Comparison of ENCODE assay signal across 8 cellular contexts in the genomic region with DNA sequence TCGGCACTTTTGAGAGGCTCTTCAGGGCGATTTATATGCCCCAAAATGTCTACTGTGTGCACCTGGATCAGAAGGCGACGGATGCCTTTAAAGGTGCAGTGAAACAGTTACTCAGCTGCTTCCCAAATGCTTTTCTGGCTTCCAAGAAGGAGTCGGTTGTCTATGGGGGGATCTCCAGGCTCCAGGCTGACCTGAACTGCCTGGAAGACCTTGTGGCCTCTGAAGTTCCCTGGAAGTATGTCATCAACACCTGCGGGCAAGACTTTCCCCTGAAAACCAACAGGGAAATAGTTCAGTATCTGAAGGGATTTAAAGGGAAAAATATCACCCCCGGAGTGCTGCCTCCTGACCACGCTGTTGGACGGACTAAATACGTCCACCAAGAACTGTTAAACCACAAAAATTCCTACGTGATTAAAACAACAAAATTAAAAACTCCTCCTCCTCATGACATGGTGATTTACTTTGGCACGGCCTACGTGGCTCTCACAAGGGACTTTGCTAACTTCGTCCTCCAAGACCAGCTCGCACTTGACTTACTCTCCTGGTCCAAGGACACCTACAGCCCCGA. TPM values are rescaled to one million over a fixed set of nuclear protein-coding genes. Genes with fewer than 3 reads are reported as not detected.
DNase-seq lines count a peak whose midpoint lies in the region; ATAC-seq and TF ChIP-seq lines count a peak whose summit lies in the region.

No MANE protein-coding gene starts in this region.

- WGBS in right lobe of liver (ENCODE audit: insufficient coverage, low coverage, low lambda C conversion rate, missing lambda C conversion rate): 18% methylated on average over 15 of the region's 16 CpGs
- WGBS in tibial nerve, 2 donors: 44 to 54% methylated on average over 16 of the region's 16 CpGs

- TF ChIP-seq CTCF in right lobe of liver (IDR thresholded peaks at IDR 0.05) (no peak), tibial nerve (IDR thresholded peaks at IDR 0.05) (no peak)

- peaks cover 0 to 31% (median 5%) of the 10 kb centered on the region in 4 donors for H3K4me1 ChIP-seq in right lobe of liver
- no peaks in the 10 kb centered on the region for H3K4me1 ChIP-seq in tibial nerve

- ATAC-seq in activated CD8-positive, alpha-beta memory T cell treated with anti-CD3 and anti-CD28 coated beads, Interleukin-2, amount 10 ng/mL, durations not matched to agents 7 days and 5 days: no peak
- peak; percentile 52 to 60 (median 56) for ATAC-seq in right lobe of liver
- no peak for ATAC-seq in HG02970 (IDR thresholded peaks at IDR 0.05; ENCODE audit: low FRiP score, unreplicated experiment)

- peaks cover 35% of the 10 kb centered on the region for H3K27me3 Mint-ChIP-seq in activated CD8-positive, alpha-beta memory T cell treated with anti-CD3 and anti-CD28 coated beads, Interleukin-2, amount 10 ng/mL, durations not matched to agents 7 days and 5 days
- H3K27me3 Mint-ChIP-seq in activated T-helper 2 cell treated with anti-CD3 and anti-CD28 coated beads, Interferon-gamma antibody, Interleukin-2, Interleukin-4, amounts not matched to agents 10 μg/mL and 5 μg/mL and 100 μg/mL, durations not matched to agents 14 hours and 24 hours and 36 hours (ENCODE audit: low read depth): no peaks in the 10 kb centered on the region

- intact Hi-C loops in activated T-helper 2 cell treated with anti-CD3 and anti-CD28 coated beads, Interferon-gamma antibody, Interleukin-2, Interleukin-4, amounts not matched to agents 10 μg/mL and 5 μg/mL and 100 μg/mL, durations not matched to agents 14 hours and 24 hours and 36 hours (cut with micrococcal nuclease): loop anchor here (5.0 kb wide), 1 partner anchor 308 kb away; the partner anchor contains the start of gene MAK
- intact Hi-C loops in right lobe of liver (cut with DNase I): no loop called here

- H3K36me3 ChIP-seq in right lobe of liver: no peaks in the 10 kb centered on the region
- no peaks in the 10 kb centered on the region for H3K36me3 ChIP-seq in tibial nerve

- H3K9me3 ChIP-seq in right lobe of liver (no peaks in the 10 kb centered on the region), tibial nerve (no peaks in the 10 kb centered on the region)

- H3K27ac Mint-ChIP-seq in activated CD8-positive, alpha-beta memory T cell treated with anti-CD3 and anti-CD28 coated beads, Interleukin-2, amount 10 ng/mL, durations not matched to agents 7 days and 5 days: peak overlapping the region; percentile 77
- H3K27ac Mint-ChIP-seq in activated T-helper 2 cell treated with anti-CD3 and anti-CD28 coated beads, Interferon-gamma antibody, Interleukin-2, Interleukin-4, amounts not matched to agents 10 μg/mL and 5 μg/mL and 100 μg/mL, durations not matched to agents 14 hours and 24 hours and 36 hours: peak overlapping the region; percentile 88

- peak; percentile 42 for TF ChIP-seq POLR2A in right lobe of liver (IDR thresholded peaks at IDR 0.05)
- no peak for TF ChIP-seq POLR2A in tibial nerve (IDR thresholded peaks at IDR 0.05)

- peaks cover 6% of the 10 kb centered on the region for H3K36me3 Mint-ChIP-seq in activated CD8-positive, alpha-beta memory T cell treated with anti-CD3 and anti-CD28 coated beads, Interleukin-2, amount 10 ng/mL, durations not matched to agents 7 days and 5 days
- H3K36me3 Mint-ChIP-seq in activated T-helper 2 cell treated with anti-CD3 and anti-CD28 coated beads, Interferon-gamma antibody, Interleukin-2, Interleukin-4, amounts not matched to agents 10 μg/mL and 5 μg/mL and 100 μg/mL, durations not matched to agents 14 hours and 24 hours and 36 hours (ENCODE audit: low read depth): no peaks in the 10 kb centered on the region

- CTCF ChIA-PET in activated CD8-positive, alpha-beta memory T cell treated with anti-CD3 and anti-CD28 coated beads, Interleukin-2, amount 10 ng/mL, durations not matched to agents 7 days and 5 days (lab: Charles Lee): interaction anchor here (1.0 to 1.1 kb wide), 2 partner anchors 19 to 22 kb away, joined by 3 read pairs; no protein-coding TSS in a partner anchor

- H3K4me3 Mint-ChIP-seq in activated CD8-positive, alpha-beta memory T cell treated with anti-CD3 and anti-CD28 coated beads, Interleukin-2, amount 10 ng/mL, durations not matched to agents 7 days and 5 days: peak overlapping the region; percentile 80
- H3K4me3 Mint-ChIP-seq in activated T-helper 2 cell treated with anti-CD3 and anti-CD28 coated beads, Interferon-gamma antibody, Interleukin-2, Interleukin-4, amounts not matched to agents 10 μg/mL and 5 μg/mL and 100 μg/mL, durations not matched to agents 14 hours and 24 hours and 36 hours (ENCODE audit: low read depth): peak overlapping the region; percentile 78

- no peak for DNase-seq in activated CD8-positive, alpha-beta memory T cell treated with anti-CD3 and anti-CD28 coated beads, Interleukin-2, amount 10 ng/mL, durations not matched to agents 7 days and 5 days
- DNase-seq in activated CD8-positive, alpha-beta memory T cell treated with anti-CD3 and anti-CD28 coated beads, Interleukin-2, amount 50 U/mL, for 48 hours: no peak
- DNase-seq in activated T-helper 2 cell treated with anti-CD3 and anti-CD28 coated beads, Interferon-gamma antibody, Interleukin-2, Interleukin-4, amounts not matched to agents 10 μg/mL and 5 μg/mL and 100 μg/mL, durations not matched to agents 14 hours and 24 hours and 36 hours (ENCODE audit: low spot score): no peak
- DNase-seq in right lobe of liver (peak in 1 of 3 donors; percentile 55), tibial nerve (ENCODE audit: low spot score in 2 of 2) (no peak), NCI-H1930 (lab: John Stamatoyannopoulos, UW) (no peak)
- no peak for DNase-seq in stimulated activated CD8-positive, alpha-beta memory T cell treated with anti-CD3 and anti-CD28 coated beads, Interleukin-4, amount 100 ng/mL, for 48 hours

- H3K27me3 ChIP-seq in right lobe of liver: no peaks in the 10 kb centered on the region
- no peaks in the 10 kb centered on the region for H3K27me3 ChIP-seq in tibial nerve

- H3K27ac ChIP-seq in right lobe of liver (peak overlapping the region; percentile 78 to 87 (median 83)), tibial nerve (peak overlapping the region in 3 of 4 donors; percentile 5 to 20 (median 16))

- H3K4me1 Mint-ChIP-seq in activated CD8-positive, alpha-beta memory T cell treated with anti-CD3 and anti-CD28 coated beads, Interleukin-2, amount 10 ng/mL, durations not matched to agents 7 days and 5 days: peaks cover 44% of the 10 kb centered on the region
- H3K4me1 Mint-ChIP-seq in activated T-helper 2 cell treated with anti-CD3 and anti-CD28 coated beads, Interferon-gamma antibody, Interleukin-2, Interleukin-4, amounts not matched to agents 10 μg/mL and 5 μg/mL and 100 μg/mL, durations not matched to agents 14 hours and 24 hours and 36 hours (ENCODE audit: low read depth): peaks cover 47% of the 10 kb centered on the region

- no peaks in the 10 kb centered on the region for H3K9me3 Mint-ChIP-seq in activated CD8-positive, alpha-beta memory T cell treated with anti-CD3 and anti-CD28 coated beads, Interleukin-2, amount 10 ng/mL, durations not matched to agents 7 days and 5 days (ENCODE audit: low read depth)
- H3K9me3 Mint-ChIP-seq in activated T-helper 2 cell treated with anti-CD3 and anti-CD28 coated beads, Interferon-gamma antibody, Interleukin-2, Interleukin-4, amounts not matched to agents 10 μg/mL and 5 μg/mL and 100 μg/mL, durations not matched to agents 14 hours and 24 hours and 36 hours: no peaks in the 10 kb centered on the region

- TF ChIP-seq EP300 in tibial nerve (IDR thresholded peaks at IDR 0.05): no peak

- H3K4me3 ChIP-seq in right lobe of liver (peak overlapping the region; percentile 43 to 63 (median 54)), tibial nerve (peak overlapping the region; percentile 3 to 39 (median 27))

RNA-seq across cellular contexts. Expression of gene GCNT2, which starts 8.2 kb away (rescaled TPM):
- 1 to 10 TPM; 2.2 to 4.3 TPM for total RNA-seq in activated CD8-positive, alpha-beta memory T cell treated with anti-CD3 and anti-CD28 coated beads, Interleukin-2, amount 10 ng/mL, durations not matched to agents 7 days and 5 days
- total RNA-seq in activated T-helper 2 cell treated with anti-CD3 and anti-CD28 coated beads, Interferon-gamma antibody, Interleukin-2, Interleukin-4, amounts not matched to agents 10 μg/mL and 5 μg/mL and 100 μg/mL, durations not matched to agents 14 hours and 24 hours and 36 hours: 2.0 and 2.8 TPM in 2 replicates
- total RNA-seq in right lobe of liver (10 to 100 TPM in 2 of 6 experiments, 1 to 10 TPM in 4; 6.6 to 10.5 (median 9.3) TPM), tibial nerve (1 to 10 TPM in 3 of 4 donors, under 1 TPM in 1; 0.78 to 3.5 (median 2.5) TPM)

Comparison
In these comparisons a context has a peak if more than half of its experiments do, and no peak if none do; other contexts are left out.
1. ATAC-seq: peak in right lobe of liver (4 of 4); none in activated CD8-positive, alpha-beta memory T cell treated with anti-CD3 and anti-CD28 coated beads, Interleukin-2, amount 10 ng/mL, durations not matched to agents 7 days and 5 days (single experiment) and HG02970 (single experiment).